Comparison of ENCODE assay signal across 27 cellular contexts in genomic region chr3:129387492-129387891, GRCh38. TPM values are rescaled to one million over a fixed set of nuclear protein-coding genes. Genes with fewer than 3 reads are reported as not detected.
"Had no signal": no experiment of that assay in that cellular context is flagged by ENCODE, and none has a peak within 500 bp of the region (broad histone marks: within the 10 kb centered on the region; RNA-seq: fewer than 3 reads in every experiment).

No MANE protein-coding gene starts in this region.

- H3K27ac ChIP-seq: body of pancreas, neutrophil, pancreas had no signal

- H3K4me3 ChIP-seq: body of pancreas, gastrocnemius medialis, heart right ventricle, pancreas, sigmoid colon, spleen had no signal

- H3K27me3 ChIP-seq: body of pancreas, gastrocnemius medialis, heart right ventricle, neutrophil, pancreas, sigmoid colon, spleen had no signal

- H3K9me3 ChIP-seq: body of pancreas, gastrocnemius medialis, heart right ventricle, neutrophil, pancreas, sigmoid colon, SK-N-SH, spleen had no signal

- H3K9ac ChIP-seq: SK-N-SH had no signal

- H3K4me1 ChIP-seq: body of pancreas, gastrocnemius medialis, pancreas had no signal

- H3K4me2 ChIP-seq: SK-N-SH had no signal

- ATAC-seq: activated CD8-positive, alpha-beta memory T cell treated with anti-CD3 and anti-CD28 coated beads, Interleukin-2, amount 10 ng/mL, durations not matched to agents 7 days and 5 days; activated T-helper 17 cell treated with anti-CD3 and anti-CD28 coated beads, Interleukin-2, amount 50 U/mL, for 72 hours; body of pancreas; effector memory CD8-positive, alpha-beta T cell; gastrocnemius medialis; heart right ventricle; natural killer cell treated with Interleukin-12 subunit alpha and Interleukin-12 subunit beta and Interleukin-15 and Interleukin-18, amount 100 ng/mL, for 72 hours; pancreas; T-cell had no signal

- DNase-seq: activated B cell treated with CpG ODN at 0.5 μM for 24 hours; activated CD4-positive, alpha-beta memory T cell treated with anti-CD3 and anti-CD28 coated beads for 36 hours; activated CD4-positive, alpha-beta T cell treated with anti-CD3 and anti-CD28 coated beads for 4 hours; activated CD8-positive, alpha-beta memory T cell treated with anti-CD3 and anti-CD28 coated beads, Interleukin-2, amount 10 ng/mL, durations not matched to agents 7 days and 5 days; activated naive CD4-positive, alpha-beta T cell; activated naive CD8-positive, alpha-beta T cell treated with anti-CD3 and anti-CD28 coated beads for 36 hours; amygdala; body of pancreas; effector memory CD8-positive, alpha-beta T cell; gastrocnemius medialis; heart right ventricle; immature natural killer cell; kidney glomerular epithelial cell; pancreas; sigmoid colon; SK-N-SH; stimulated activated CD4-positive, alpha-beta T cell treated with anti-CD3 and anti-CD28 coated beads, Interleukin-4, amount 100 ng/mL, for 4 hours; stimulated activated naive CD4-positive, alpha-beta T cell; substantia nigra; T-cell; T-helper 9 cell had no signal

RNA-seq across cellular contexts. Expression of gene EFCAB12, which starts 40.9 kb away (rescaled TPM):
- total RNA-seq: dermis blood vessel endothelial cell, epithelial cell of proximal tubule, gastrocnemius medialis had no signal
